Comparison of ENCODE assay signal across 8 cellular contexts in the genomic region with DNA sequence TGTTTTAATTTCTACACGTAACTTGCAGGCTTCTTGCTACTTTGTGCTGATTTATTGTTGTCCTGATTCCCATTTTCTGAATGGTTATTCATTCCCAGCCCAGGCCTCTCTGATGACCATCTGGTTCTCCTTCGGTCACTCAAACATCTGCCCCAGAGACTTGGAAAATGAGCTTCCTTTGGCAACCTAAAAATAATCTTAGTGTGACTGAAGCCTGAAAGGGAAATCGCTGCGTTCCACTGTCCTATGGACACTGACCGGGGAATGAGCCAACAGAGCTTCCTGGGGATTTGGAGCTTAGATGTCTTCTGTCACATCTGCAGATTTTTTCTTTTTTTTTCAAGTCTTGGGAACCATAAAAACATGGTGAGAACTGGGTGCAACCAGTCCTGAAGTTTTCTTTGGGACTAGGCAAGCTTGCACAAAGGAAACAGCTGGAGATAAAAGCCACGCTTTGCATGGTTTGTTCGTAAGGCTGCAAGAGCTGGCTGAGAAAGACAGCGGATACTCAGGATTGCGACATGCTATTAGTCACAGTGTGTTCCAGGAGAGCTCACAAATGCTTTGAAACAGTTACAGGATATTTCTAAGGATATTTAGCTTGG.
A peak's percentile ranks its signal among the peaks of the same experiment; 100 is the strongest.
DNase-seq lines count a peak whose midpoint lies in the region; ATAC-seq, FAIRE-seq and TF ChIP-seq lines count a peak whose summit lies in the region.

No MANE protein-coding gene starts in this region.

- no peak for FAIRE-seq in pancreas (lab: Jason Lieb, UNC)

- H3K4me1 ChIP-seq in pancreas: no peaks in the 10 kb centered on the region

- intact Hi-C loops in pancreas (cut with DNase I): no loop called here

- no peak for TF ChIP-seq CTCF in pancreas (IDR thresholded peaks at IDR 0.05)

- no peaks in the 10 kb centered on the region for H3K36me3 ChIP-seq in pancreas

- WGBS in pancreas, 2 donors: 54 to 64% methylated on average over 9 of the region's 9 CpGs

- no peak overlapping the region for H3K4me3 ChIP-seq in pancreas

- no peaks in the 10 kb centered on the region for H3K27me3 ChIP-seq in pancreas

- H3K27ac ChIP-seq in pancreas: no peak overlapping the region

- peak in 3 of 4 donors; percentile 76 to 85 (median 77) for ATAC-seq in pancreas
- ATAC-seq in stimulated activated naive CD8-positive, alpha-beta T cell treated with anti-CD3 and anti-CD28 coated beads, Interleukin-15, Interleukin-2, amounts not matched to agents 100 U/mL and 50 U/mL, for 24 hours: no peak
- no peak for ATAC-seq in HG03108 (IDR thresholded peaks at IDR 0.05; ENCODE audit: unreplicated experiment)
- no peak for ATAC-seq in HG03196 (IDR thresholded peaks at IDR 0.05; ENCODE audit: unreplicated experiment)

- DNase-seq in H4 (ENCODE audit: low spot score) (peak; percentile 95), SW 1271 (lab: John Stamatoyannopoulos, UW) (peak; percentile 8 to 66), glomerular visceral epithelial cell (ENCODE audit: extremely low spot score) (peak; percentile 91), pancreas (peak in 2 of 6 donors; percentile 17 to 21)
- no peak for DNase-seq in stimulated activated naive CD8-positive, alpha-beta T cell treated with anti-CD3 and anti-CD28 coated beads, Interleukin-15, Interleukin-2, amounts not matched to agents 100 U/mL and 50 U/mL, for 24 hours
- DNase-seq in activated naive CD4-positive, alpha-beta T cell treated with Interleukin-2 at 50 U/mL for 16 hours: no peak

- no peaks in the 10 kb centered on the region for H3K9me3 ChIP-seq in pancreas

Comparison
In these comparisons a context has a peak if more than half of its experiments do, and no peak if none do; other contexts are left out.
1. DNase-seq: peak in H4 (single experiment), SW 1271 (2 of 2) and glomerular visceral epithelial cell (single experiment); none in stimulated activated naive CD8-positive, alpha-beta T cell treated with anti-CD3 and anti-CD28 coated beads, Interleukin-15, Interleukin-2, amounts not matched to agents 100 U/mL and 50 U/mL, for 24 hours (single experiment) and activated naive CD4-positive, alpha-beta T cell treated with Interleukin-2 at 50 U/mL for 16 hours (single experiment).
2. ATAC-seq: peak in pancreas (3 of 4); none in stimulated activated naive CD8-positive, alpha-beta T cell treated with anti-CD3 and anti-CD28 coated beads, Interleukin-15, Interleukin-2, amounts not matched to agents 100 U/mL and 50 U/mL, for 24 hours (single experiment), HG03108 (single experiment) and HG03196 (single experiment).